8 cellular contexts compared by ENCODE assay signal in the genomic region with DNA sequence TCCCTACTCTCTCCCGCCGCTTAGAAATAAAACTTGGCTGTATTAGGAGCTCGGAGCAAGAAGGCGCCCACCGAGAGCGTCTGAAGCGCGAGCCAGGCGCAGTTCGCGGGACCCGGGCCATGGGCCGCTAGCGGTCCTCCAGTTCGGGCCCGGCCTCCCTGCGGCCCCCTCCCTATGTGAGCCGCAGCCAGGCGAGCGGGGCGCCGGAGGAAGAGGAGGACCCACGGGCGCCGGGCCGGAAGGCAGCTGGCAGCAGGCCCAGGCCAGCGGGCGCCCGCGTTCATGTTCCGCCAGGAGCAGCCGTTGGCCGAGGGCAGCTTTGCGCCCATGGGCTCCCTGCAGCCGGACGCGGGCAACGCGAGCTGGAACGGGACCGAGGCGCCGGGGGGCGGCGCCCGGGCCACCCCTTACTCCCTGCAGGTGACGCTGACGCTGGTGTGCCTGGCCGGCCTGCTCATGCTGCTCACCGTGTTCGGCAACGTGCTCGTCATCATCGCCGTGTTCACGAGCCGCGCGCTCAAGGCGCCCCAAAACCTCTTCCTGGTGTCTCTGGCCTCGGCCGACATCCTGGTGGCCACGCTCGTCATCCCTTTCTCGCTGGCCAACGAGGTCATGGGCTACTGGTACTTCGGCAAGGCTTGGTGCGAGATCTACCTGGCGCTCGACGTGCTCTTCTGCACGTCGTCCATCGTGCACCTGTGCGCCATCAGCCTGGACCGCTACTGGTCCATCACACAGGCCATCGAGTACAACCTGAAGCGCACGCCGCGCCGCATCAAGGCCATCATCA. TPM values are rescaled to one million over a fixed set of nuclear protein-coding genes. Genes with fewer than 3 reads are reported as not detected.
DNase-seq lines count a peak whose midpoint lies in the region; ATAC-seq and TF ChIP-seq lines count a peak whose summit lies in the region.

No MANE protein-coding gene starts in this region.

- peaks cover 68% of the 10 kb centered on the region for H3K27me3 Mint-ChIP-seq in T-helper 2 cell treated with Interferon-gamma antibody and Interleukin-4, amounts not matched to agents 5 μg/mL and 100 μg/mL, for 36 hours (ENCODE audit: low read depth)

- H2AFZ ChIP-seq in osteoblast (ENCODE audit: low read length): no peak overlapping the region

- H3K9me3 ChIP-seq in esophagus squamous epithelium: no peaks in the 10 kb centered on the region
- no peaks in the 10 kb centered on the region for H3K9me3 ChIP-seq in osteoblast (ENCODE audit: low read depth, low read length)

- peak overlapping the region; percentile 56 for H3K4me3 Mint-ChIP-seq in T-helper 2 cell treated with Interferon-gamma antibody and Interleukin-4, amounts not matched to agents 5 μg/mL and 100 μg/mL, for 36 hours

- WGBS in esophagus squamous epithelium, 2 donors: 23 to 42% methylated on average over 28 to 60 of the region's 82 CpGs

- H3K27me3 ChIP-seq in GM06990 (replicated peaks; ENCODE audit: control insufficient read depth, insufficient read depth, low read length): peaks cover 1% of the 10 kb centered on the region; the same call in 1 of the 2 replicates
- H3K27me3 ChIP-seq in esophagus squamous epithelium: peaks cover 0 to 92% (median 7%) of the 10 kb centered on the region in 4 donors
- peaks cover 79% of the 10 kb centered on the region for H3K27me3 ChIP-seq in osteoblast (ENCODE audit: insufficient read depth, low read length)

- H3K27ac ChIP-seq in esophagus squamous epithelium: peak overlapping the region in 2 of 4 donors; percentile 23 to 66
- H3K27ac ChIP-seq in osteoblast (ENCODE audit: low read depth, low read length): no peak overlapping the region

- H3K4me3 ChIP-seq in GM06990 (replicated peaks; ENCODE audit: low read depth, low read length) (no peak overlapping the region), esophagus squamous epithelium (peak overlapping the region; percentile 21 to 64 (median 47)), osteoblast (ENCODE audit: insufficient read depth, low read length) (peak overlapping the region; percentile 28)

- peaks cover 17 to 31% (median 24%) of the 10 kb centered on the region in 3 donors for H3K4me1 ChIP-seq in esophagus squamous epithelium
- H3K4me1 ChIP-seq in osteoblast (ENCODE audit: insufficient read depth, low read length): peaks cover 4% of the 10 kb centered on the region

- ATAC-seq in GM21360 (IDR thresholded peaks at IDR 0.05; ENCODE audit: unreplicated experiment): no peak
- no peak for ATAC-seq in GM21723 (IDR thresholded peaks at IDR 0.05; ENCODE audit: unreplicated experiment)

- peaks cover 2% of the 10 kb centered on the region for H3K4me1 Mint-ChIP-seq in T-helper 2 cell treated with Interferon-gamma antibody and Interleukin-4, amounts not matched to agents 5 μg/mL and 100 μg/mL, for 36 hours (ENCODE audit: low read depth)

- H3K9me3 Mint-ChIP-seq in T-helper 2 cell treated with Interferon-gamma antibody and Interleukin-4, amounts not matched to agents 5 μg/mL and 100 μg/mL, for 36 hours: no peaks in the 10 kb centered on the region

- no peak for TF ChIP-seq POLR2A in esophagus squamous epithelium (IDR thresholded peaks at IDR 0.05)

- intact Hi-C loops in esophagus squamous epithelium (cut with DNase I): no loop called here

- no peaks in the 10 kb centered on the region for H3K36me3 Mint-ChIP-seq in T-helper 2 cell treated with Interferon-gamma antibody and Interleukin-4, amounts not matched to agents 5 μg/mL and 100 μg/mL, for 36 hours (ENCODE audit: low read depth)

- no peak overlapping the region for H3K27ac Mint-ChIP-seq in T-helper 2 cell treated with Interferon-gamma antibody and Interleukin-4, amounts not matched to agents 5 μg/mL and 100 μg/mL, for 36 hours

- TF ChIP-seq CTCF in GM06990 (IDR thresholded peaks at IDR 0.05; ENCODE audit: insufficient read depth, low read length, poor library complexity, severe bottlenecking) (no peak), esophagus squamous epithelium (IDR thresholded peaks at IDR 0.05) (no peak), osteoblast (IDR thresholded peaks at IDR 0.05; ENCODE audit: extremely low read depth, low read depth, low read length) (no peak)

- no peaks in the 10 kb centered on the region for H4K20me1 ChIP-seq in osteoblast (ENCODE audit: insufficient read depth, low read length)

- H3K79me2 ChIP-seq in osteoblast (ENCODE audit: insufficient read depth, low read length): no peaks in the 10 kb centered on the region

- DNase-seq in GM06990 (ENCODE audit: extremely low read depth, insufficient read length): peak; percentile 9
- DNase-seq in T-helper 2 cell treated with Interferon-gamma antibody and Interleukin-4, amounts not matched to agents 5 μg/mL and 100 μg/mL, for 36 hours (ENCODE audit: low spot score): no peak
- no peak for DNase-seq in esophagus squamous epithelium (lab: John Stamatoyannopoulos, UW)
- peak; percentile 88 for DNase-seq in osteoblast (ENCODE audit: insufficient read length, low spot score, missing footprints)
- no peak for DNase-seq in NOMO-1 treated with DMSO at 0.1 percent for 48 hours (lab: John Stamatoyannopoulos, UW; ENCODE audit: unreplicated experiment)
- no peak for DNase-seq in amniotic stem cell (lab: John Stamatoyannopoulos, UW)

- H3K36me3 ChIP-seq in GM06990 (ENCODE audit: control insufficient read depth, insufficient read depth, low read length) (no peaks in the 10 kb centered on the region), esophagus squamous epithelium (no peaks in the 10 kb centered on the region), osteoblast (ENCODE audit: insufficient read depth, low read length) (no peaks in the 10 kb centered on the region)

- H3K4me2 ChIP-seq in osteoblast (ENCODE audit: insufficient read depth, low read length): peak overlapping the region; percentile 84

RNA-seq across cellular contexts. Expression of a gene that starts 1.1 kb away (rescaled TPM):
- 1 to 10 TPM in 1 of 4 donors, under 1 TPM in 2, not detected in 1; 0.38 to 1.1 (median 0.40) TPM for total RNA-seq in esophagus squamous epithelium
- 0.29 and 0.72 TPM in 2 replicates for total RNA-seq in osteoblast

Comparison
In these comparisons a context has a peak if more than half of its experiments do, and no peak if none do; other contexts are left out.
1. DNase-seq: peak in GM06990 (single experiment) and osteoblast (single experiment); none in T-helper 2 cell treated with Interferon-gamma antibody and Interleukin-4, amounts not matched to agents 5 μg/mL and 100 μg/mL, for 36 hours (single experiment), esophagus squamous epithelium (single experiment), NOMO-1 treated with DMSO at 0.1 percent for 48 hours (single experiment) and amniotic stem cell (single experiment).